Comparison of ENCODE assay signal across 19 cellular contexts in genomic region chr3:169493512-169494141, GRCh38.
DNase-seq lines count a peak whose midpoint lies in the region; ATAC-seq, FAIRE-seq and TF ChIP-seq lines count a peak whose summit lies in the region.
"Had no signal": no experiment of that assay in that cellular context is flagged by ENCODE, and none has a peak within 500 bp of the region (broad histone marks: within the 10 kb centered on the region; RNA-seq: fewer than 3 reads in every experiment).

No MANE protein-coding gene starts in this region.

- TF ChIP-seq CTCF in D721Med (IDR thresholded peaks at IDR 0.05; ENCODE audit: insufficient read depth, missing control alignments) = no peak

- DNase-seq in NCI-H69 (lab: John Stamatoyannopoulos, UW) (peak; percentile 81), H4 (ENCODE audit: low spot score) (no peak), D721Med (ENCODE audit: insufficient read length, low spot score) (no peak), UCSD-AML1 (lab: John Stamatoyannopoulos, UW; ENCODE audit: unreplicated experiment) (no peak)
- DNase-seq: COR-L47, DMS153, H9, NCI-H1105, NCI-H187, NCI-H2171, NCI-H446, SHP77, SK-N-SH, T-cell, T-helper 9 cell had no signal

- ATAC-seq in GM18498 (IDR thresholded peaks at IDR 0.05; ENCODE audit: unreplicated experiment) = peak; percentile 72
- ATAC-seq in GM18909 (IDR thresholded peaks at IDR 0.05; ENCODE audit: poor library complexity, unreplicated experiment) = peak; percentile 45
- ATAC-seq in HG02870 (IDR thresholded peaks at IDR 0.05; ENCODE audit: unreplicated experiment) = peak; percentile 76
- ATAC-seq in GM19463 (IDR thresholded peaks at IDR 0.05; ENCODE audit: unreplicated experiment) = no peak
- ATAC-seq: T-cell had no signal

- FAIRE-seq in D721Med (lab: Jason Lieb, UNC) = no peak
